1 cellular context compared by ENCODE assay signal in genomic region chr15:56045068-56045748, GRCh38.
A peak's percentile ranks its signal among the peaks of the same experiment; 100 is the strongest.
TF ChIP-seq lines count a peak whose summit lies in the region.

No MANE protein-coding gene starts in this region.

TF ChIP-seq in K562, 482 proteins besides CTCF, POLR2A, EP300 and RAD21:
- TF ChIP-seq MEF2D (tag; conservative IDR thresholded peaks at IDR 0.05; ENCODE audit: low read depth), result no peak
- no peak for TF ChIP-seq THRA (IDR thresholded peaks at IDR 0.05)
- no peak for TF ChIP-seq CBFB (CRISPR knock-in tag; IDR thresholded peaks at IDR 0.05)
- no peak for TF ChIP-seq POU5F1 (IDR thresholded peaks at IDR 0.05; ENCODE audit: borderline replicate concordance, low read depth, low read length, partially characterized antibody)
- TF ChIP-seq C11orf30 (IDR thresholded peaks at IDR 0.05; ENCODE audit: low read depth), result peak; percentile 79
- TF ChIP-seq NFATC3 (IDR thresholded peaks at IDR 0.05), result no peak
- TF ChIP-seq KDM5B (IDR thresholded peaks at IDR 0.05; ENCODE audit: insufficient replicate concordance, low read depth, low read length), result no peak
- peak; percentile 79 for TF ChIP-seq MAFK (IDR thresholded peaks at IDR 0.05; ENCODE audit: low read length)
- TF ChIP-seq ADNP (tag; IDR thresholded peaks at IDR 0.05), result no peak
- TF ChIP-seq MAFG (tag; conservative IDR thresholded peaks at IDR 0.05), result peak; percentile 77
- TF ChIP-seq ZNF316 (IDR thresholded peaks at IDR 0.05), result peak; percentile 90
- TF ChIP-seq CAMTA2 (CRISPR knock-in tag; conservative IDR thresholded peaks at IDR 0.05), result no peak
- TF ChIP-seq ATF7 (IDR thresholded peaks at IDR 0.05), result no peak
- TF ChIP-seq ARID4B (CRISPR knock-in tag; IDR thresholded peaks at IDR 0.05), result no peak
- peak; percentile 68 for TF ChIP-seq MAFF (IDR thresholded peaks at IDR 0.05; ENCODE audit: low read length)
- no peak for TF ChIP-seq ZNF445 (CRISPR knock-in tag; IDR thresholded peaks at IDR 0.05; ENCODE audit: low read depth)
- no peak for TF ChIP-seq ZFP1 (CRISPR knock-in tag; IDR thresholded peaks at IDR 0.05)
- TF ChIP-seq ZNF165 (CRISPR knock-in tag; IDR thresholded peaks at IDR 0.05; ENCODE audit: borderline replicate concordance), result no peak
